8 cellular contexts compared by ENCODE assay signal in genomic region chr2:20350105-20350712, GRCh38. TPM values are rescaled to one million over a fixed set of nuclear protein-coding genes. Genes with fewer than 3 reads are reported as not detected.
DNase-seq lines count a peak whose midpoint lies in the region; ATAC-seq and TF ChIP-seq lines count a peak whose summit lies in the region.

No MANE protein-coding gene starts in this region.

- no peaks in the 10 kb centered on the region for H3K9me3 Mint-ChIP-seq in HFFc6
- no peaks in the 10 kb centered on the region for H3K9me3 Mint-ChIP-seq in activated CD4-positive, alpha-beta T cell treated with anti-CD3 and anti-CD28 coated beads for 36 hours (ENCODE audit: low read depth)
- no peaks in the 10 kb centered on the region for H3K9me3 Mint-ChIP-seq in dendritic cell treated with granulocyte-macrophage colony-stimulating factor and Interleukin-4, amounts not matched to agents 40 ng/mL and 50 ng/mL, for 4 days

- peak overlapping the region; percentile 99 for H3K4me3 ChIP-seq in lung

- no peaks in the 10 kb centered on the region for H3K27me3 Mint-ChIP-seq in HFFc6 (ENCODE audit: insufficient read depth)
- H3K27me3 Mint-ChIP-seq in activated CD4-positive, alpha-beta T cell treated with anti-CD3 and anti-CD28 coated beads for 36 hours: no peaks in the 10 kb centered on the region
- H3K27me3 Mint-ChIP-seq in dendritic cell treated with granulocyte-macrophage colony-stimulating factor and Interleukin-4, amounts not matched to agents 40 ng/mL and 50 ng/mL, for 4 days: no peaks in the 10 kb centered on the region

- intact Hi-C loops in activated CD4-positive, alpha-beta T cell treated with anti-CD3 and anti-CD28 coated beads for 36 hours (cut with DNase I, micrococcal nuclease): loop anchor here (1.0 to 10.0 kb wide), 14 partner anchors 15 to 1789 kb away; partner anchors contain the start of genes RDH14 (in 2 of the 2), RHOB (in 2 of the 2), TTC32 (in 2 of the 2) and HS1BP3 (in 1 of the 2)
- intact Hi-C loops in dendritic cell treated with granulocyte-macrophage colony-stimulating factor and Interleukin-4, amounts not matched to agents 40 ng/mL and 50 ng/mL, for 4 days (cut with micrococcal nuclease): loop anchor here (2.0 kb wide), 1 partner anchor 97 kb away; the partner anchor contains the start of gene RHOB

- 0 to 1% methylated on average over 33 to 64 of the region's 64 CpGs for WGBS in lung, 2 donors

- no peaks in the 10 kb centered on the region for H3K27me3 ChIP-seq in lung (ENCODE audit: control insufficient read depth, insufficient read depth)

- TF ChIP-seq CTCF in HFFc6 (IDR thresholded peaks at IDR 0.05) (no peak), lung (IDR thresholded peaks at IDR 0.05; ENCODE audit: control extremely low read depth, extremely low read depth) (no peak)

- POLR2A ChIA-PET in activated CD4-positive, alpha-beta T cell treated with anti-CD3 and anti-CD28 coated beads for 36 hours (lab: Charles Lee): interaction anchor here (0.7 to 1.1 kb wide), 3 partner anchors 15 to 100 kb away, joined by 3 to 5 read pairs (median 4); partner anchors contain the start of gene RHOB

- ATAC-seq in activated CD4-positive, alpha-beta T cell treated with anti-CD3 and anti-CD28 coated beads for 36 hours: peak; percentile 23
- ATAC-seq in lung (ENCODE audit: insufficient read depth, low FRiP score): peak; percentile 68

- H3K9me3 ChIP-seq in lung (ENCODE audit: control insufficient read depth in 2 of 2, insufficient read depth in 1 of 2, low read length in 1 of 2): no peaks in the 10 kb centered on the region

- H3K4me3 Mint-ChIP-seq in HFFc6: peak overlapping the region; percentile 89
- no peak overlapping the region for H3K4me3 Mint-ChIP-seq in activated CD4-positive, alpha-beta T cell treated with anti-CD3 and anti-CD28 coated beads for 36 hours
- peak overlapping the region; percentile 94 for H3K4me3 Mint-ChIP-seq in dendritic cell treated with granulocyte-macrophage colony-stimulating factor and Interleukin-4, amounts not matched to agents 40 ng/mL and 50 ng/mL, for 4 days

- peak overlapping the region; percentile 92 to 99 for H3K27ac ChIP-seq in lung (ENCODE audit: low read depth in 1 of 2, low read length in 1 of 2)

- no peaks in the 10 kb centered on the region for H3K36me3 ChIP-seq in lung (ENCODE audit: control insufficient read depth in 2 of 2, insufficient read depth in 2 of 2, low read length in 2 of 2)

- peak overlapping the region; percentile 82 for H3K27ac Mint-ChIP-seq in HFFc6
- peak overlapping the region; percentile 88 for H3K27ac Mint-ChIP-seq in activated CD4-positive, alpha-beta T cell treated with anti-CD3 and anti-CD28 coated beads for 36 hours
- no peak overlapping the region for H3K27ac Mint-ChIP-seq in dendritic cell treated with granulocyte-macrophage colony-stimulating factor and Interleukin-4, amounts not matched to agents 40 ng/mL and 50 ng/mL, for 4 days

- H3K4me1 Mint-ChIP-seq in HFFc6 (ENCODE audit: low read depth): peaks cover 37% of the 10 kb centered on the region
- H3K4me1 Mint-ChIP-seq in activated CD4-positive, alpha-beta T cell treated with anti-CD3 and anti-CD28 coated beads for 36 hours: peaks cover 32% of the 10 kb centered on the region
- H3K4me1 Mint-ChIP-seq in dendritic cell treated with granulocyte-macrophage colony-stimulating factor and Interleukin-4, amounts not matched to agents 40 ng/mL and 50 ng/mL, for 4 days (ENCODE audit: low read depth): peaks cover 27% of the 10 kb centered on the region

- CTCF ChIA-PET in activated CD4-positive, alpha-beta T cell treated with anti-CD3 and anti-CD28 coated beads for 36 hours (lab: Charles Lee): interaction anchor here (0.7 to 16.4 kb wide), 3 partner anchors 15 to 334 kb away, joined by 3 to 200 read pairs (median 10); no protein-coding TSS in a partner anchor

- DNase-seq in NCI-H1417 (lab: John Stamatoyannopoulos, UW): peak; percentile 74 to 93 (median 92)
- DNase-seq in NCI-H1417 treated with DMSO at 0.1 percent for 48 hours (lab: John Stamatoyannopoulos, UW): no peak
- no peak for DNase-seq in HFFc6
- peak; percentile 65 for DNase-seq in NAMALWA (ENCODE audit: low spot score)
- peak; percentile 77 for DNase-seq in activated CD4-positive, alpha-beta T cell treated with anti-CD3 and anti-CD28 coated beads for 36 hours
- no peak for DNase-seq in lung (ENCODE audit: low spot score)
- DNase-seq in stimulated activated CD4-positive, alpha-beta T cell treated with anti-CD3 and anti-CD28 coated beads, TNF-alpha, amount 100 ng/mL, for 48 hours (ENCODE audit: low read depth in 3 of 3): peak; percentile 30 to 63 (median 43)

- peaks cover 14% of the 10 kb centered on the region; the same call in 1 of the 2 replicates for H3K36me3 Mint-ChIP-seq in HFFc6 (ENCODE audit: low read depth)
- H3K36me3 Mint-ChIP-seq in activated CD4-positive, alpha-beta T cell treated with anti-CD3 and anti-CD28 coated beads for 36 hours (ENCODE audit: low read depth): peaks cover 32% of the 10 kb centered on the region
- peaks cover 35% of the 10 kb centered on the region for H3K36me3 Mint-ChIP-seq in dendritic cell treated with granulocyte-macrophage colony-stimulating factor and Interleukin-4, amounts not matched to agents 40 ng/mL and 50 ng/mL, for 4 days (ENCODE audit: low read depth)

- peaks cover 11 to 18% of the 10 kb centered on the region in 2 donors for H3K4me1 ChIP-seq in lung (ENCODE audit: control insufficient read depth in 2 of 2, insufficient read depth in 2 of 2, low read length in 2 of 2)

RNA-seq across cellular contexts. Expression of gene PUM2, which starts 0.4 kb away (rescaled TPM):
- total RNA-seq in HFFc6 (2021; fragmentation: NEBNext Ultra II Directional; extraction: Animal tissue kit (Norgen Biotek cat#: 25700)): 10 to 100 TPM; 60.3 to 69.0 (median 64.8) TPM
- 100 to 1,000 TPM in 1 of 2 experiments, 10 to 100 TPM in 1; 78.4 to 112 TPM for total RNA-seq in activated CD4-positive, alpha-beta T cell treated with anti-CD3 and anti-CD28 coated beads for 36 hours
- 100 to 1,000 TPM in 1 of 2 donors, 10 to 100 TPM in 1; 72.5 to 145 TPM for total RNA-seq in lung
- 10 to 100 TPM; 27.4 to 29.5 TPM for polyA plus RNA-seq in lung

Comparison
In these comparisons a context has a peak if more than half of its experiments do, and no peak if none do; other contexts are left out.
1. DNase-seq: peak in NCI-H1417 (3 of 3), NAMALWA (single experiment), activated CD4-positive, alpha-beta T cell treated with anti-CD3 and anti-CD28 coated beads for 36 hours (single experiment) and stimulated activated CD4-positive, alpha-beta T cell treated with anti-CD3 and anti-CD28 coated beads, TNF-alpha, amount 100 ng/mL, for 48 hours (3 of 3); none in NCI-H1417 treated with DMSO at 0.1 percent for 48 hours (single experiment), HFFc6 (single experiment) and lung (single experiment).